ENCODE assay signal across 14 cellular contexts in the genomic region with DNA sequence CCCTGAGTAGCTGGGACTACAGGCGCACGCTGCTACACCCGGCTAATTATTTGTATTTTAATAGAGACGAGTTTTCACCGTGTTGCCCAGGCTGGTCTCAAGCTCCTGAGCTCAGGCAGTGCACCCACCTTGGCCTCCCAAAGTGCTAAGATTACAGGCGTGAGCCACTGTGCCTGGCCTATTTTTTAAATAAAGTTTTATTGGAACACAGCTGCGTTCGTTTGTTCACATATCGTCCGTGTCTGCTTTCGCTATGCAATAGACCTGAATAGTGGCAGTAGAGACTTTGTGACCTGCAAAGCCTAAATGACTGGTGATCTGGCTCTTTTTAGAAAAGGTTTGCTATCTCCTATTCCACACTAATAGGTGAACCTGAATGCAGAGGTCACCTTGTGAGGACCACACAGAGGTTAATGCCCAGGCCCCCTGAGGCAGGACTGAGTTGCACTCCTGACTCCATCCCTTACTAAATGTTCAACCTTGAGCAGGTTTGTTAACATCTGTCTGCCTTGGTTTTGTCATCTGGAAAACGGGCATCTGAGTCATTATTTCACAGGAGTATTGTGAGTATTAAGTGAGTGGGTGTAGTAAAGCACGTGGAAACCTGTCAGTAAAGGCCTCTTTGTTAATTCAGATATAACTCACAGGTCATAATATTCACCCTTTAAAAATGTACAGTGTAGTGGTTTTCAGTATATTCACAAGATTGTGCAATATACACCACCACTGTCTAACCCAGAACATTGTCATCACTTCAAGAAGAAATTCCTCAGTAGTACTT.
DNase-seq lines count a peak whose midpoint lies in the region; ATAC-seq, FAIRE-seq and TF ChIP-seq lines count a peak whose summit lies in the region.
"Had no signal": no experiment of that assay in that cellular context is flagged by ENCODE, and none has a peak within 500 bp of the region (broad histone marks: within the 10 kb centered on the region; RNA-seq: fewer than 3 reads in every experiment).

No MANE protein-coding gene starts in this region.

- no peak for FAIRE-seq in HepG2 (lab: Jason Lieb, UNC)
- FAIRE-seq: D721Med, islet of Langerhans had no signal

- TF ChIP-seq POLR2A in HepG2 (IDR thresholded peaks at IDR 0.05; ENCODE audit: insufficient read depth in 1 of 2, low read depth in 2 of 2, low read length in 2 of 2) (no peak), right lobe of liver (IDR thresholded peaks at IDR 0.05) (no peak), vagina (IDR thresholded peaks at IDR 0.05) (no peak)

- POLR2A ChIA-PET in HepG2 (lab: Yijun Ruan, JAX), result no interaction called here

- H3K4me3 Mint-ChIP-seq in activated T-helper 2 cell treated with anti-CD3 and anti-CD28 coated beads, Interferon-gamma antibody, Interleukin-2, Interleukin-4, amounts not matched to agents 10 μg/mL and 5 μg/mL and 100 μg/mL, durations not matched to agents 14 hours and 24 hours and 36 hours (ENCODE audit: low read depth), result no peak overlapping the region
- H3K4me3 Mint-ChIP-seq: dendritic cell treated with granulocyte-macrophage colony-stimulating factor and Interleukin-4, amounts not matched to agents 40 ng/mL and 50 ng/mL, for 4 days had no signal

- no peak overlapping the region for H3K4me2 ChIP-seq in HepG2 (ENCODE audit: low read depth, low read length)

- H3K27me3 Mint-ChIP-seq in activated T-helper 2 cell treated with anti-CD3 and anti-CD28 coated beads, Interferon-gamma antibody, Interleukin-2, Interleukin-4, amounts not matched to agents 10 μg/mL and 5 μg/mL and 100 μg/mL, durations not matched to agents 14 hours and 24 hours and 36 hours (ENCODE audit: low read depth), result no peaks in the 10 kb centered on the region
- H3K27me3 Mint-ChIP-seq: dendritic cell treated with granulocyte-macrophage colony-stimulating factor and Interleukin-4, amounts not matched to agents 40 ng/mL and 50 ng/mL, for 4 days had no signal

- H3K9me3 Mint-ChIP-seq in activated T-helper 2 cell treated with anti-CD3 and anti-CD28 coated beads, Interferon-gamma antibody, Interleukin-2, Interleukin-4, amounts not matched to agents 10 μg/mL and 5 μg/mL and 100 μg/mL, durations not matched to agents 14 hours and 24 hours and 36 hours, result peaks cover 9% of the 10 kb centered on the region

- H3K36me3 Mint-ChIP-seq in activated T-helper 2 cell treated with anti-CD3 and anti-CD28 coated beads, Interferon-gamma antibody, Interleukin-2, Interleukin-4, amounts not matched to agents 10 μg/mL and 5 μg/mL and 100 μg/mL, durations not matched to agents 14 hours and 24 hours and 36 hours (ENCODE audit: low read depth), result peaks cover 64% of the 10 kb centered on the region

- H3K4me3 ChIP-seq in HepG2 (replicated peaks in 1 of 3; ENCODE audit: insufficient read depth in 1 of 3, low read depth in 2 of 3, low read length in 3 of 3), result no peak overlapping the region
- H3K4me3 ChIP-seq in right lobe of liver, result no peak overlapping the region
- H3K4me3 ChIP-seq in vagina, result no peak overlapping the region

- no peak for ATAC-seq in HepG2
- no peak for ATAC-seq in right lobe of liver
- ATAC-seq in foreskin keratinocyte, result peak; percentile 78

- peaks cover 34% of the 10 kb centered on the region for H3K4me1 Mint-ChIP-seq in activated T-helper 2 cell treated with anti-CD3 and anti-CD28 coated beads, Interferon-gamma antibody, Interleukin-2, Interleukin-4, amounts not matched to agents 10 μg/mL and 5 μg/mL and 100 μg/mL, durations not matched to agents 14 hours and 24 hours and 36 hours (ENCODE audit: low read depth)

- WGBS in HepG2 (ENCODE audit: low lambda C conversion rate), result 97% methylated on average over 13 of the region's 13 CpGs
- WGBS in right lobe of liver (ENCODE audit: insufficient coverage, low coverage, low lambda C conversion rate, missing lambda C conversion rate), result 96% methylated on average over 13 of the region's 13 CpGs

- no peak overlapping the region for H3K9ac ChIP-seq in HepG2 (ENCODE audit: insufficient read depth, low read depth, low read length)
- H3K9ac ChIP-seq: parathyroid adenoma had no signal

- H3K79me2 ChIP-seq in HepG2 (ENCODE audit: insufficient read depth, low read length), result no peaks in the 10 kb centered on the region
- H3K79me2 ChIP-seq: parathyroid adenoma had no signal

- TF ChIP-seq CTCF in HepG2 (CRISPR knock-in tag; IDR thresholded peaks at IDR 0.05) (no peak), right lobe of liver (IDR thresholded peaks at IDR 0.05) (no peak), foreskin keratinocyte (conservative IDR thresholded peaks at IDR 0.05) (no peak), vagina (IDR thresholded peaks at IDR 0.05) (no peak)

- BruUV-seq in HepG2 (replicated peaks; lab: Mats Ljungman, UMichigan), result no TSS peak

- H2AFZ ChIP-seq in HepG2 (ENCODE audit: low read length), result no peak overlapping the region
- H2AFZ ChIP-seq: parathyroid adenoma had no signal

- DNase-seq in HepG2 (ENCODE audit: low spot score) (no peak), right lobe of liver (no peak), foreskin keratinocyte (peak; percentile 95 to 97), vagina (ENCODE audit: extremely low spot score in 2 of 2) (peak; percentile 16 to 56), DMS79 treated with DMSO at 0.1 percent for 48 hours (lab: John Stamatoyannopoulos, UW) (no peak), Kasumi-1 (lab: John Stamatoyannopoulos, UW) (no peak)
- DNase-seq in activated T-helper 2 cell treated with anti-CD3 and anti-CD28 coated beads, Interferon-gamma antibody, Interleukin-2, Interleukin-4, amounts not matched to agents 10 μg/mL and 5 μg/mL and 100 μg/mL, durations not matched to agents 14 hours and 24 hours and 36 hours (ENCODE audit: low spot score), result no peak
- DNase-seq in stimulated activated naive CD4-positive, alpha-beta T cell treated with Interleukin-2 at 50 U/mL for 16 hours (lab: John Stamatoyannopoulos, UW), result no peak
- DNase-seq: NCI-H2081 treated with DMSO at 0.1 percent for 48 hours had no signal

- H3K27ac ChIP-seq in HepG2 (ENCODE audit: extremely low read length, insufficient read depth, low read length), result no peak overlapping the region
- no peak overlapping the region for H3K27ac ChIP-seq in right lobe of liver
- H3K27ac ChIP-seq in foreskin keratinocyte, result peak overlapping the region; percentile 54
- peak overlapping the region; percentile 84 for H3K27ac ChIP-seq in vagina
- H3K27ac ChIP-seq: HL-60, parathyroid adenoma had no signal

- no peaks in the 10 kb centered on the region for H4K20me1 ChIP-seq in HepG2 (ENCODE audit: insufficient read depth, low read length)

- H3K9me3 ChIP-seq in HepG2 (ENCODE audit: low read length) (no peaks in the 10 kb centered on the region), right lobe of liver (no peaks in the 10 kb centered on the region), vagina (no peaks in the 10 kb centered on the region)

- peaks cover 21% of the 10 kb centered on the region for H3K4me1 ChIP-seq in HepG2 (ENCODE audit: insufficient read depth, low read length)
- H3K4me1 ChIP-seq in right lobe of liver, result no peaks in the 10 kb centered on the region
- peaks cover 26% of the 10 kb centered on the region for H3K4me1 ChIP-seq in foreskin keratinocyte
- peaks cover 46% of the 10 kb centered on the region for H3K4me1 ChIP-seq in vagina

- H3K27me3 ChIP-seq in HepG2 (ENCODE audit: control insufficient read depth in 1 of 2, insufficient read depth in 2 of 2, low read length in 2 of 2) (no peaks in the 10 kb centered on the region), right lobe of liver (no peaks in the 10 kb centered on the region), foreskin keratinocyte (no peaks in the 10 kb centered on the region), vagina (no peaks in the 10 kb centered on the region)

- peak overlapping the region; percentile 51 for H3K27ac Mint-ChIP-seq in activated T-helper 2 cell treated with anti-CD3 and anti-CD28 coated beads, Interferon-gamma antibody, Interleukin-2, Interleukin-4, amounts not matched to agents 10 μg/mL and 5 μg/mL and 100 μg/mL, durations not matched to agents 14 hours and 24 hours and 36 hours
- H3K27ac Mint-ChIP-seq: dendritic cell treated with granulocyte-macrophage colony-stimulating factor and Interleukin-4, amounts not matched to agents 40 ng/mL and 50 ng/mL, for 4 days had no signal

- intact Hi-C loops in HepG2 (cut with micrococcal nuclease; ENCODE audit: unreplicated experiment), result no loop called here
- intact Hi-C loops in right lobe of liver (cut with DNase I), result no loop called here
- intact Hi-C loops in activated T-helper 2 cell treated with anti-CD3 and anti-CD28 coated beads, Interferon-gamma antibody, Interleukin-2, Interleukin-4, amounts not matched to agents 10 μg/mL and 5 μg/mL and 100 μg/mL, durations not matched to agents 14 hours and 24 hours and 36 hours (cut with micrococcal nuclease), result no loop called here
- intact Hi-C loops in vagina (cut with DNase I), result loop anchor here (10.0 kb wide), 1 partner anchor 423 kb away; no protein-coding TSS in a partner anchor

- in situ Hi-C loops in HepG2 (cut with HindIII; ENCODE audit: extremely low pct_ligation_motif_present, low pct_unique_long_range_greater_than_20kb), result no loop called here

- no peak for TF ChIP-seq RAD21 in HepG2 (CRISPR knock-in tag; IDR thresholded peaks at IDR 0.05)

- TF ChIP-seq EP300 in HepG2 (IDR thresholded peaks at IDR 0.05; ENCODE audit: low read depth in 2 of 2, low read length in 2 of 2) (no peak), HepG2 (CRISPR knock-in tag; IDR thresholded peaks at IDR 0.05; ENCODE audit: borderline replicate concordance) (no peak)

- CTCF ChIA-PET in HepG2 (lab: Yijun Ruan, JAX; ENCODE audit: low intra/inter-chr PET ratio, low total read pairs), result no interaction called here

- H3K36me3 ChIP-seq in HepG2 (replicated peaks in 1 of 2; ENCODE audit: control insufficient read depth in 1 of 2, insufficient read depth in 2 of 2, low read length in 2 of 2), result peaks cover 2 to 5% of the 10 kb centered on the region in 2 experiments; a peak in 3 of 5 replicates
- H3K36me3 ChIP-seq in right lobe of liver, result no peaks in the 10 kb centered on the region
- no peaks in the 10 kb centered on the region for H3K36me3 ChIP-seq in vagina

TF ChIP-seq in HepG2, 621 proteins besides CTCF, POLR2A, EP300 and RAD21 (continues in another document):
- TF ChIP-seq CENPX (CRISPR knock-in tag; IDR thresholded peaks at IDR 0.05), result no peak
- no peak for TF ChIP-seq ZSCAN22 (CRISPR knock-in tag; IDR thresholded peaks at IDR 0.05)

Comparison
In these comparisons a context has a peak if more than half of its experiments do, and no peak if none do; other contexts are left out.
1. DNase-seq: peak in foreskin keratinocyte (2 of 2) and vagina (2 of 2); none in HepG2 (single experiment), right lobe of liver (0 of 3), activated T-helper 2 cell treated with anti-CD3 and anti-CD28 coated beads, Interferon-gamma antibody, Interleukin-2, Interleukin-4, amounts not matched to agents 10 μg/mL and 5 μg/mL and 100 μg/mL, durations not matched to agents 14 hours and 24 hours and 36 hours (single experiment), stimulated activated naive CD4-positive, alpha-beta T cell treated with Interleukin-2 at 50 U/mL for 16 hours (single experiment), DMS79 treated with DMSO at 0.1 percent for 48 hours (single experiment) and Kasumi-1 (0 of 2).
2. H3K27ac ChIP-seq: peak in foreskin keratinocyte (single experiment) and vagina (single experiment); none in HepG2 (single experiment) and right lobe of liver (0 of 3).